In the genomic region with DNA sequence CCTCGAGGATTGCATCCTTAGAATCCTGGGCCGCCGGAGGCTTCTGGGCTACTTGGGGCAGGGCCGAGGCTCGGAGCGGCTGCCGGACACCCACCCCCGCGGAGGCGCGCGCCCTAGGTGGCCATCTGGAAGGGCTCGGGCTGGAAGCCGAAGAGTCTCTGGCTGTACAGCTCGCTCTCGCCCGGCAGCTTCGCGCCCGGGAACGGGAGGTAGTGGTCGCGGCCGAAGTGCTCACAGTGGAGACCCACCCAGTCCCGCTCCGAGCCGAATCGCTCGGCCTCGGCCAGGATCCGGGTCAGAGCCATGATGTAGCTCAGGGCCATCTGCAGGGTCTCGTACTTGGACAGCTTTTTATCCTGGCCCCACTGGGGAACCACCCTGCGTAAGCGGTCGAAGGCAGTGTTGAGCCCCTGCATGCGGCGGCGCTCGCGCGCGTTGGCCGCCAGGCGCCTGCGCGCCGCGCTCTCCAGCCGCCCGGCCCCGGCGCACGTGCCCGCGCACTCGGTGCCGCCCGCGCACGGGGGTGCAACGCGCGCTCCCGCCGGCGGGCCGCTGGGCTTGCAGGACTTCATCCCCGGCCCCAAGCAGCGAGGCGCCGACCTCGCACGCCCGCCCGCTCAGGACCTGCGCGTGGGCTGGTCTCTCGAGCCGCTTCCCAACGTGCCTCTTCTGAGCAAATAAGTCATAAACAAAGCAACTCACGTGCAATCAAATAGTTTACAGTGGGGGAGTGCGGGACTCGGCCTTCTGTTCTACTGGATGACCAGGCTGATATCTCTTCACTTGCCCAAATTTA, we compare ENCODE assay signal across 8 cellular contexts. TPM values are rescaled to one million over a fixed set of nuclear protein-coding genes. Genes with fewer than 3 reads are reported as not detected.
DNase-seq lines count a peak whose midpoint lies in the region; ATAC-seq and TF ChIP-seq lines count a peak whose summit lies in the region.

No MANE protein-coding gene starts in this region.

- no peaks in the 10 kb centered on the region for H3K36me3 ChIP-seq in CD4-positive, CD25-positive, alpha-beta regulatory T cell (ENCODE audit: control insufficient read depth, insufficient read depth, low read length)
- H3K36me3 ChIP-seq in gastroesophageal sphincter (no peaks in the 10 kb centered on the region), neural cell (ENCODE audit: insufficient read depth, low read length) (no peaks in the 10 kb centered on the region), thyroid gland (no peaks in the 10 kb centered on the region)

- no peak overlapping the region for H3K27ac ChIP-seq in CD4-positive, CD25-positive, alpha-beta regulatory T cell (ENCODE audit: insufficient read depth, low read length, poor library complexity, severe bottlenecking)
- H3K27ac ChIP-seq in gastroesophageal sphincter, result peak overlapping the region in 3 of 4 donors; percentile 80 to 84 (median 83)
- H3K27ac ChIP-seq in neural cell (ENCODE audit: low read length), result peak overlapping the region; percentile 21
- no peak overlapping the region for H3K27ac ChIP-seq in thyroid gland

- H2AFZ ChIP-seq in neural cell (ENCODE audit: low read depth, low read length), result peak overlapping the region; percentile 68

- H3K9me3 ChIP-seq in CD4-positive, CD25-positive, alpha-beta regulatory T cell (ENCODE audit: control insufficient read depth in 2 of 2, low read length in 2 of 2), result no peaks in the 10 kb centered on the region
- no peaks in the 10 kb centered on the region for H3K9me3 ChIP-seq in gastroesophageal sphincter
- H3K9me3 ChIP-seq in neural cell (ENCODE audit: low read length), result no peaks in the 10 kb centered on the region
- H3K9me3 ChIP-seq in thyroid gland, result no peaks in the 10 kb centered on the region

- peak in 1 of 3 donors; percentile 36 for DNase-seq in CD4-positive, CD25-positive, alpha-beta regulatory T cell
- DNase-seq in GM19240 (ENCODE audit: insufficient read length, low spot score) (peak; percentile 68), NCI-H526 treated with DMSO at 0.1 percent for 48 hours (lab: John Stamatoyannopoulos, UW) (peak; percentile 39), activated gamma-delta T cell treated with Interleukin-2 at 50 U/mL for 16 hours (peak; percentile 3), thyroid gland (peak; percentile 40 to 43)

- H4K20me1 ChIP-seq in neural cell (ENCODE audit: insufficient read depth), result no peaks in the 10 kb centered on the region

- peaks cover 27% of the 10 kb centered on the region for H3K27me3 ChIP-seq in CD4-positive, CD25-positive, alpha-beta regulatory T cell (ENCODE audit: control insufficient read depth, insufficient read depth, low read length)
- no peaks in the 10 kb centered on the region for H3K27me3 ChIP-seq in gastroesophageal sphincter
- H3K27me3 ChIP-seq in neural cell (ENCODE audit: insufficient read depth, low read depth, low read length), result no peaks in the 10 kb centered on the region
- no peaks in the 10 kb centered on the region for H3K27me3 ChIP-seq in thyroid gland

- H3F3A ChIP-seq in neural cell (ENCODE audit: insufficient read depth, low read length, poor library complexity, severe bottlenecking), result peaks cover 4% of the 10 kb centered on the region

- no peaks in the 10 kb centered on the region for H3K9me3 Mint-ChIP-seq in CD4-positive, CD25-positive, alpha-beta regulatory T cell

- H3K4me3 Mint-ChIP-seq in CD4-positive, CD25-positive, alpha-beta regulatory T cell, result peak overlapping the region in 3 of 4 donors; percentile 68 to 71 (median 71)

- H3K4me2 ChIP-seq in neural cell (ENCODE audit: low read length), result peak overlapping the region; percentile 81

- peaks cover 61% of the 10 kb centered on the region for H3K27me3 Mint-ChIP-seq in CD4-positive, CD25-positive, alpha-beta regulatory T cell

- TF ChIP-seq POLR2A in gastroesophageal sphincter (IDR thresholded peaks at IDR 0.05) (no peak), thyroid gland (IDR thresholded peaks at IDR 0.05) (no peak)

- ATAC-seq in CD4-positive, CD25-positive, alpha-beta regulatory T cell (ENCODE audit: low read depth in 2 of 2), result peak; percentile 45 to 46
- ATAC-seq in HG03378 (IDR thresholded peaks at IDR 0.05; ENCODE audit: unreplicated experiment), result peak; percentile 82
- ATAC-seq in gastroesophageal sphincter, result peak; percentile 96

- TF ChIP-seq EP300 in gastroesophageal sphincter (IDR thresholded peaks at IDR 0.05) (no peak), neural cell (conservative IDR thresholded peaks at IDR 0.05; ENCODE audit: poor library complexity, severe bottlenecking) (peak; percentile 25)

- 0% methylated on average over 1 to 8 of the region's 83 CpGs for WGBS in gastroesophageal sphincter (ENCODE audit: low coverage in 1 of 2), 2 donors
- 0 to 2% methylated on average over 18 to 27 of the region's 83 CpGs for WGBS in thyroid gland, 2 donors

- no peaks in the 10 kb centered on the region for H3K36me3 Mint-ChIP-seq in CD4-positive, CD25-positive, alpha-beta regulatory T cell

- H3K4me1 ChIP-seq in CD4-positive, CD25-positive, alpha-beta regulatory T cell (ENCODE audit: control insufficient read depth, insufficient read depth, low read length, poor library complexity, severe bottlenecking), result peaks cover 10% of the 10 kb centered on the region
- H3K4me1 ChIP-seq in gastroesophageal sphincter (peaks cover 0 to 15% (median 2%) of the 10 kb centered on the region in 3 donors), thyroid gland (peaks cover 4 to 10% of the 10 kb centered on the region in 2 donors)

- peak overlapping the region; percentile 76 for H3K9ac ChIP-seq in neural cell (ENCODE audit: low read length)

- TF ChIP-seq CTCF in gastroesophageal sphincter (IDR thresholded peaks at IDR 0.05) (peak in 3 of 4 experiments; percentile 24 to 37 (median 34)), neural cell (IDR thresholded peaks at IDR 0.05; ENCODE audit: poor library complexity, severe bottlenecking) (peak; percentile 71), thyroid gland (IDR thresholded peaks at IDR 0.05) (peak in 1 of 6 experiments; percentile 31)

- no peak overlapping the region for H3K27ac Mint-ChIP-seq in CD4-positive, CD25-positive, alpha-beta regulatory T cell

- H3K4me3 ChIP-seq in CD4-positive, CD25-positive, alpha-beta regulatory T cell (ENCODE audit: low read depth, low read length), result peak overlapping the region; percentile 37
- H3K4me3 ChIP-seq in gastroesophageal sphincter (peak overlapping the region; percentile 65 to 71), neural cell (ENCODE audit: low read length) (peak overlapping the region; percentile 81), thyroid gland (replicated peaks in 1 of 3) (peak overlapping the region in 2 of 3 donors; percentile 25 to 64)

- no peaks in the 10 kb centered on the region for H3K9me2 ChIP-seq in neural cell (ENCODE audit: insufficient read depth, low read length)

- H3K4me1 Mint-ChIP-seq in CD4-positive, CD25-positive, alpha-beta regulatory T cell, result peaks cover 0 to 8% (median 1%) of the 10 kb centered on the region in 4 donors

- intact Hi-C loops in thyroid gland (cut with DNase I), result no loop called here

- peak; percentile 33 for TF ChIP-seq RAD21 in neural cell (conservative IDR thresholded peaks at IDR 0.05)

- no peaks in the 10 kb centered on the region for H3K79me2 ChIP-seq in neural cell (replicated peaks; ENCODE audit: insufficient read depth, low read length)

TF ChIP-seq in neural cell, 6 proteins besides CTCF, POLR2A, EP300 and RAD21:
- TF ChIP-seq EZH2 (IDR thresholded peaks at IDR 0.05; ENCODE audit: borderline replicate concordance, insufficient read depth, low read length, poor library complexity, severe bottlenecking) (no peak), TAF1 (IDR thresholded peaks at IDR 0.05; ENCODE audit: low read depth) (peak; percentile 18), POLR2AphosphoS5 (IDR thresholded peaks at IDR 0.05) (peak; percentile 59), SMC3 (conservative IDR thresholded peaks at IDR 0.05; ENCODE audit: poor library complexity) (peak; percentile 34), REST (IDR thresholded peaks at IDR 0.05; ENCODE audit: borderline replicate concordance) (no peak), MXI1 (conservative IDR thresholded peaks at IDR 0.05; ENCODE audit: poor library complexity, severe bottlenecking) (peak; percentile 77)

RNA-seq across cellular contexts. Expression of gene ATOH7, which starts 0.6 kb away (rescaled TPM):
- not detected for total RNA-seq in CD4-positive, CD25-positive, alpha-beta regulatory T cell
- polyA plus RNA-seq in CD4-positive, CD25-positive, alpha-beta regulatory T cell, result not detected
- total RNA-seq in gastroesophageal sphincter (under 1 TPM in 1 of 4 donors, not detected in 3; 0.35 TPM), thyroid gland (not detected)
- polyA plus RNA-seq in neural cell, result 2.5 and 3.0 TPM in 2 replicates
- polyA minus RNA-seq in neural cell, result 0.46 and 1.2 TPM in 2 replicates

Comparison
In these comparisons a context has a peak if more than half of its experiments do, and no peak if none do; other contexts are left out.
1. ATAC-seq: peak in every context shown above with its lines; median percentile 96 in gastroesophageal sphincter; 82 in HG03378; 46 in CD4-positive, CD25-positive, alpha-beta regulatory T cell.
2. H3K27ac ChIP-seq: peak in gastroesophageal sphincter (3 of 4) and neural cell (single experiment); none in CD4-positive, CD25-positive, alpha-beta regulatory T cell (single experiment) and thyroid gland (0 of 3).
3. Peak in every context shown above with its lines, with median percentiles within 50 percentile points of each other: H3K4me3 ChIP-seq.